1 cellular context compared by ENCODE assay signal in the genomic region with DNA sequence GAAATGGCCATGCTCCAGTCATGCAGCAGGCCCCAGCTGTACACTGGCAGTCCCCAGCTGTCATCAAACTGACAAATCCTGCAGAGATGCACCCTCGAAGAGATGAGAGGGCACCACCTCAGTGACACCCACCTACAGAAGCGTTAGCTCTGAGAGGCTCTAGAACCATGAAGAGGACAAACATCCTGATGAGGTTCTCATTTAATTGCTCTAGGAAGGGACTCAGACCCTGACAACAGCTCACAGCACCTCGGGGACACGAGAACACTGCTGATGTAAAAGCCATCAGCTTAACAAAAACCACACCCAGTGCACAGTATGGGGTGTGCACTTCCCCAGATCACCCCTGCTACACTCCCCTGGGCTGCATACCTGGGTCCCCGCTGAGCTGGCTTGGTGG.
TF ChIP-seq lines count a peak whose summit lies in the region.

No MANE protein-coding gene starts in this region.

TF ChIP-seq in WTC11, 78 proteins besides CTCF, POLR2A, EP300 and RAD21:
- TF ChIP-seq JUN (CRISPR knock-in tag; IDR thresholded peaks at IDR 0.05), result no peak
- TF ChIP-seq TEAD1 (CRISPR knock-in tag; IDR thresholded peaks at IDR 0.05), result no peak
- TF ChIP-seq CREM (CRISPR knock-in tag; IDR thresholded peaks at IDR 0.05), result no peak
- no peak for TF ChIP-seq FOXP4 (CRISPR knock-in tag; IDR thresholded peaks at IDR 0.05)
- no peak for TF ChIP-seq ZNF281 (CRISPR knock-in tag; IDR thresholded peaks at IDR 0.05)
- TF ChIP-seq, protein P1, sequence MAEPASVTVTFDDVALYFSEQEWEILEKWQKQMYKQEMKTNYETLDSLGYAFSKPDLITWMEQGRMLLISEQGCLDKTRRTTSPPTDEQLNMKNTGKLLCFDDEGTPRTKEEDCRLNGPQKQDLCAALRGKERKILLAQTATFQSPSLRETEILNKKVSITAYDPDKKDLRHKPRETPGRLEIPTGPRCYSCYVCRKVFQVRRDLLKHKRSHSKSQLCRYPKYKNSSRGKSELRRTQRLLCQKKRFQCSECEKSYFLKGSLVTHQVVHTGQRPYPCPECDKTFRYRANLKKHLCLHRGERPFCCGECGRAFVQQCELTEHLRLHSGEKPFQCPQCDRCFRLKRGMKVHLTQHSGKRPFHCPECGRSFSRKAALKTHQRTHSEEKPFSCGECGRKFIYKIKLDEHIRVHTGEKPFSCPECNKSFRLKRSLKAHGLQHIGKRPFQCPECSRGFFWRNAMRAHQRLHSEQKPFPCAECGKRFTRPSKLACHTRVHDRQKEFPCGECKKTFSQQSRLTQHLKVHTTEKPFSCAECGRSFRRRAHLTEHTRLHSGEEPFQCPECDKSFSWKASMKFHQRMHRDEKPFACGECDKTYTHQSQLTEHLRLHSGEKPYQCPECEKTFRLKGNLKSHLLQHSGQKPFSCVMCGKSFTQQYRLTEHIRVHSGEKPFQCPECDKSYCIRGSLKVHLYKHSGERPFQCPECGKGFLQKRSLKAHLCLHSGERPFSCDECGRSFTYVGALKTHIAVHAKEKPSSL (CRISPR knock-in tag; conservative IDR thresholded peaks at IDR 0.05), result no peak
- no peak for TF ChIP-seq E2F4 (CRISPR knock-in tag; IDR thresholded peaks at IDR 0.05; ENCODE audit: borderline replicate concordance, low read depth)
- TF ChIP-seq CDX4 (CRISPR knock-in tag; IDR thresholded peaks at IDR 0.05; ENCODE audit: borderline replicate concordance), result no peak
- no peak for TF ChIP-seq ZNF396 (CRISPR knock-in tag; IDR thresholded peaks at IDR 0.05; ENCODE audit: borderline replicate concordance)
- TF ChIP-seq KAT7 (CRISPR knock-in tag; IDR thresholded peaks at IDR 0.05; ENCODE audit: borderline replicate concordance), result no peak
- TF ChIP-seq ZNF532 (CRISPR knock-in tag; IDR thresholded peaks at IDR 0.05; ENCODE audit: borderline replicate concordance), result no peak
